ENCODE assay signal across 7 cellular contexts in genomic region chr6:150881911-150882481, GRCh38. TPM values are rescaled to one million over a fixed set of nuclear protein-coding genes. Genes with fewer than 3 reads are reported as not detected.
DNase-seq lines count a peak whose midpoint lies in the region; ATAC-seq and TF ChIP-seq lines count a peak whose summit lies in the region.

No MANE protein-coding gene starts in this region.

- no peaks in the 10 kb centered on the region for H3K9me3 Mint-ChIP-seq in type B pancreatic cell

- no peak overlapping the region for H3K4me3 ChIP-seq in cardiac fibroblast (replicated peaks in 1 of 2; ENCODE audit: low read depth in 2 of 2, low read length in 2 of 2)

- DNase-seq in M059J (ENCODE audit: low read depth) (peak; percentile 97), cardiac fibroblast (ENCODE audit: low read depth in 2 of 2) (peak; percentile 97 to 99), left lobe of liver (ENCODE audit: low spot score) (no peak), type B pancreatic cell (ENCODE audit: extremely low spot score, unreplicated experiment) (no peak), HK-2 (ENCODE audit: unreplicated experiment) (no peak), GM19238 (ENCODE audit: insufficient read length, low spot score) (no peak)

- H3K36me3 Mint-ChIP-seq in type B pancreatic cell = peaks cover 19% of the 10 kb centered on the region

- H3K4me1 Mint-ChIP-seq in type B pancreatic cell (ENCODE audit: unreplicated experiment) = peaks cover 33% of the 10 kb centered on the region

- H3K27ac Mint-ChIP-seq in type B pancreatic cell = peak overlapping the region; percentile 89

- H3K4me3 Mint-ChIP-seq in type B pancreatic cell = peak overlapping the region; percentile 37

- TF ChIP-seq CTCF in cardiac fibroblast (IDR thresholded peaks at IDR 0.05; ENCODE audit: low read depth, low read length) = no peak
- no peak for TF ChIP-seq CTCF in type B pancreatic cell (conservative IDR thresholded peaks at IDR 0.05)

- no peaks in the 10 kb centered on the region for H3K27me3 Mint-ChIP-seq in type B pancreatic cell

- ATAC-seq in left lobe of liver = peak; percentile 66
- ATAC-seq in GM18511 (IDR thresholded peaks at IDR 0.05; ENCODE audit: unreplicated experiment) = no peak

RNA-seq across cellular contexts. Expression of gene MTHFD1L, which starts 16.5 kb away (rescaled TPM):
- 4.7 and 10.9 TPM in 2 replicates for total RNA-seq in M059J (2014; rRNA removed; shearing (Covaris generic))
- total RNA-seq in left lobe of liver = 1.6 TPM
- 25.3 and 28.1 TPM in 2 replicates for total RNA-seq in type B pancreatic cell (ENCODE audit: low replicate concordance)

Comparison
In these comparisons a context has a peak if more than half of its experiments do, and no peak if none do; other contexts are left out.
1. DNase-seq: peak in M059J (single experiment) and cardiac fibroblast (2 of 2); none in left lobe of liver (single experiment), type B pancreatic cell (single experiment), HK-2 (single experiment) and GM19238 (single experiment).